22 cellular contexts compared by ENCODE assay signal in genomic region chr12:124536613-124537012, GRCh38. TPM values are rescaled to one million over a fixed set of nuclear protein-coding genes. Genes with fewer than 3 reads are reported as not detected.
DNase-seq lines count a peak whose midpoint lies in the region; ATAC-seq and TF ChIP-seq lines count a peak whose summit lies in the region.
"Had no signal": no experiment of that assay in that cellular context is flagged by ENCODE, and none has a peak within 500 bp of the region (broad histone marks: within the 10 kb centered on the region; RNA-seq: fewer than 3 reads in every experiment).

No MANE protein-coding gene starts in this region.

- peaks cover 11% of the 10 kb centered on the region for H3K4me1 Mint-ChIP-seq in activated CD4-positive, alpha-beta T cell treated with anti-CD3 and anti-CD28 coated beads, Interleukin-2, amount 10 ng/mL, durations not matched to agents 24 days and 14 days

- H3K27me3 ChIP-seq in adipocyte (replicated peaks; ENCODE audit: control insufficient read depth, insufficient read depth, low read length): no peaks in the 10 kb centered on the region
- no peaks in the 10 kb centered on the region for H3K27me3 ChIP-seq in thyroid gland
- H3K27me3 ChIP-seq: heart left ventricle, upper lobe of right lung had no signal

- H3K27ac ChIP-seq in thyroid gland: peak overlapping the region in 2 of 3 donors; percentile 81 to 86
- H3K27ac ChIP-seq: lower lobe of right lung, psoas muscle had no signal

- H3K36me3 Mint-ChIP-seq in activated CD4-positive, alpha-beta T cell treated with anti-CD3 and anti-CD28 coated beads, Interleukin-2, amount 10 ng/mL, durations not matched to agents 24 days and 14 days (ENCODE audit: low read depth): peaks cover 1% of the 10 kb centered on the region
- H3K36me3 Mint-ChIP-seq: immature natural killer cell, naive B cell had no signal

- H3K4me3 ChIP-seq in adipocyte (ENCODE audit: low read length) (no peak overlapping the region), fibroblast of villous mesenchyme (ENCODE audit: low read depth, low read length) (no peak overlapping the region), thyroid gland (replicated peaks in 1 of 3) (no peak overlapping the region)
- H3K4me3 ChIP-seq: heart left ventricle, lower lobe of right lung, psoas muscle, upper lobe of right lung had no signal

- H3K27ac Mint-ChIP-seq in activated CD4-positive, alpha-beta T cell treated with anti-CD3 and anti-CD28 coated beads, Interleukin-2, amount 10 ng/mL, durations not matched to agents 24 days and 14 days: peak overlapping the region; percentile 9

- WGBS in thyroid gland, 2 donors: 90 to 91% methylated on average over 9 of the region's 9 CpGs

- H3K9ac ChIP-seq in adipocyte (ENCODE audit: low read length): no peak overlapping the region

- no peak for DNase-seq in activated CD4-positive, alpha-beta T cell treated with anti-CD3 and anti-CD28 coated beads, Interleukin-2, amount 10 ng/mL, durations not matched to agents 24 days and 14 days
- no peak for DNase-seq in activated CD4-positive, alpha-beta T cell treated with anti-CD3 and anti-CD28 coated beads for 1 hour
- DNase-seq in adipocyte (ENCODE audit: low read depth) (peak; percentile 65), fibroblast of villous mesenchyme (ENCODE audit: low read depth) (peak; percentile 67), thyroid gland (no peak)
- DNase-seq: 8988T; activated CD4-positive, alpha-beta T cell treated with anti-CD3 and anti-CD28 coated beads for 4 hours; activated CD8-positive, alpha-beta memory T cell treated with anti-CD3 and anti-CD28 coated beads, Interleukin-2, amount 50 U/mL, for 4 hours; heart left ventricle; immature natural killer cell; lower lobe of right lung; naive B cell; NCI-H1694 treated with DMSO at 0.1 percent for 48 hours; NCI-H446; psoas muscle; SHP77 treated with DMSO at 0.1 percent for 48 hours; stimulated activated naive CD4-positive, alpha-beta T cell; upper lobe of right lung had no signal

- TF ChIP-seq CTCF in fibroblast of villous mesenchyme (IDR thresholded peaks at IDR 0.05; ENCODE audit: insufficient read depth, low read depth, low read length): no peak
- no peak for TF ChIP-seq CTCF in thyroid gland (IDR thresholded peaks at IDR 0.05)

- H3K36me3 ChIP-seq in adipocyte (ENCODE audit: control insufficient read depth, insufficient read depth, low read length, severe bottlenecking) (no peaks in the 10 kb centered on the region), thyroid gland (no peaks in the 10 kb centered on the region)

- no peaks in the 10 kb centered on the region for H3K9me3 Mint-ChIP-seq in activated CD4-positive, alpha-beta T cell treated with anti-CD3 and anti-CD28 coated beads, Interleukin-2, amount 10 ng/mL, durations not matched to agents 24 days and 14 days
- H3K9me3 Mint-ChIP-seq: immature natural killer cell, naive B cell had no signal

- ATAC-seq in GM19463 (IDR thresholded peaks at IDR 0.05; ENCODE audit: unreplicated experiment) (no peak), HG02763 (IDR thresholded peaks at IDR 0.05; ENCODE audit: unreplicated experiment) (no peak), GM19467 (IDR thresholded peaks at IDR 0.05; ENCODE audit: unreplicated experiment) (no peak)

- intact Hi-C loops in activated CD4-positive, alpha-beta T cell treated with anti-CD3 and anti-CD28 coated beads, Interleukin-2, amount 10 ng/mL, durations not matched to agents 24 days and 14 days (cut with micrococcal nuclease): no loop called here
- intact Hi-C loops in thyroid gland (cut with DNase I): no loop called here

- H3K4me1 ChIP-seq in adipocyte (ENCODE audit: control insufficient read depth, insufficient read depth, low read length): peaks cover 28% of the 10 kb centered on the region
- H3K4me1 ChIP-seq in thyroid gland: peaks cover 34 to 37% of the 10 kb centered on the region in 2 donors

- TF ChIP-seq POLR2A in thyroid gland (IDR thresholded peaks at IDR 0.05): no peak

- H3K27me3 Mint-ChIP-seq in activated CD4-positive, alpha-beta T cell treated with anti-CD3 and anti-CD28 coated beads, Interleukin-2, amount 10 ng/mL, durations not matched to agents 24 days and 14 days: no peaks in the 10 kb centered on the region
- H3K27me3 Mint-ChIP-seq: naive B cell had no signal

- no peaks in the 10 kb centered on the region for H3K9me3 ChIP-seq in adipocyte (ENCODE audit: control insufficient read depth, low read length)
- no peaks in the 10 kb centered on the region for H3K9me3 ChIP-seq in thyroid gland
- H3K9me3 ChIP-seq: heart left ventricle, lower lobe of right lung, psoas muscle, upper lobe of right lung had no signal

- no peak overlapping the region for H3K4me3 Mint-ChIP-seq in activated CD4-positive, alpha-beta T cell treated with anti-CD3 and anti-CD28 coated beads, Interleukin-2, amount 10 ng/mL, durations not matched to agents 24 days and 14 days
- H3K4me3 Mint-ChIP-seq: CD14-positive monocyte, immature natural killer cell had no signal

RNA-seq across cellular contexts. Expression of gene NCOR2, which starts 30.8 kb away (rescaled TPM):
- total RNA-seq in activated CD4-positive, alpha-beta T cell treated with anti-CD3 and anti-CD28 coated beads, Interleukin-2, amount 10 ng/mL, durations not matched to agents 24 days and 14 days: 125 and 128 TPM in 2 replicates
- total RNA-seq in fibroblast of villous mesenchyme (77.3 and 86.8 TPM in 2 replicates), thyroid gland (100 to 1,000 TPM in 2 of 4 donors, 10 to 100 TPM in 2; 45.3 to 178 (median 99.9) TPM)

Comparison
In these comparisons a context has a peak if more than half of its experiments do, and no peak if none do; other contexts are left out.
1. DNase-seq: peak in adipocyte (single experiment) and fibroblast of villous mesenchyme (single experiment); none in activated CD4-positive, alpha-beta T cell treated with anti-CD3 and anti-CD28 coated beads, Interleukin-2, amount 10 ng/mL, durations not matched to agents 24 days and 14 days (single experiment), activated CD4-positive, alpha-beta T cell treated with anti-CD3 and anti-CD28 coated beads for 1 hour (single experiment) and thyroid gland (0 of 2).